In genomic region chr6:158538741-158539140, GRCh38 we compare ENCODE assay signal across 1 cellular context.
TF ChIP-seq lines count a peak whose summit lies in the region.

No MANE protein-coding gene starts in this region.

TF ChIP-seq in H1, 55 proteins besides CTCF, POLR2A, EP300 and RAD21 (continued from another document):
- TF ChIP-seq PHF8 (conservative IDR thresholded peaks at IDR 0.05; ENCODE audit: low read depth, low read length) (no peak), USF2 (IDR thresholded peaks at IDR 0.05; ENCODE audit: low read length) (no peak), HDAC2 (IDR thresholded peaks at IDR 0.05; ENCODE audit: borderline replicate concordance in 1 of 2, low read depth in 2 of 2, low read length in 2 of 2) (no peak), NANOG (IDR thresholded peaks at IDR 0.05; ENCODE audit: insufficient read depth, low read depth, low read length, poor library complexity, severe bottlenecking) (no peak), JUN (IDR thresholded peaks at IDR 0.05; ENCODE audit: low read depth, low read length) (no peak), ASH2L (IDR thresholded peaks at IDR 0.05; ENCODE audit: low read length) (no peak), YY1 (IDR thresholded peaks at IDR 0.05; ENCODE audit: low read depth, low read length) (no peak), BACH1 (IDR thresholded peaks at IDR 0.05; ENCODE audit: low read length) (no peak), SIX5 (IDR thresholded peaks at IDR 0.05; ENCODE audit: low read depth, low read length) (no peak), BCL11A (IDR thresholded peaks at IDR 0.05; ENCODE audit: low read depth in 2 of 2, low read length in 2 of 2) (no peak)
TF ChIP-seq in H1: peak in this region for 0.
